In genomic region chr16:48138543-48138942, GRCh38 we compare ENCODE assay signal across 9 cellular contexts. TPM values are rescaled to one million over a fixed set of nuclear protein-coding genes. Genes with fewer than 3 reads are reported as not detected.
"Had no signal": no experiment of that assay in that cellular context is flagged by ENCODE, and none has a peak within 500 bp of the region (broad histone marks: within the 10 kb centered on the region; RNA-seq: fewer than 3 reads in every experiment).

No MANE protein-coding gene starts in this region.

- FAIRE-seq: H54, HTR-8/SVneo, K562 had no signal

- DNase-seq: GOT3, H9, HCEC 1CT, IMR-90, KG1 had no signal

- ATAC-seq: K562 had no signal

- H3K4me3 ChIP-seq: K562 had no signal

RNA-seq across cellular contexts. Expression of gene ABCC12, which starts 17.2 kb away (rescaled TPM):
- total RNA-seq: HT-29, K562 had no signal
- polyA plus RNA-seq: IMR-90, K562 had no signal
